23 cellular contexts compared by ENCODE assay signal in the genomic region with DNA sequence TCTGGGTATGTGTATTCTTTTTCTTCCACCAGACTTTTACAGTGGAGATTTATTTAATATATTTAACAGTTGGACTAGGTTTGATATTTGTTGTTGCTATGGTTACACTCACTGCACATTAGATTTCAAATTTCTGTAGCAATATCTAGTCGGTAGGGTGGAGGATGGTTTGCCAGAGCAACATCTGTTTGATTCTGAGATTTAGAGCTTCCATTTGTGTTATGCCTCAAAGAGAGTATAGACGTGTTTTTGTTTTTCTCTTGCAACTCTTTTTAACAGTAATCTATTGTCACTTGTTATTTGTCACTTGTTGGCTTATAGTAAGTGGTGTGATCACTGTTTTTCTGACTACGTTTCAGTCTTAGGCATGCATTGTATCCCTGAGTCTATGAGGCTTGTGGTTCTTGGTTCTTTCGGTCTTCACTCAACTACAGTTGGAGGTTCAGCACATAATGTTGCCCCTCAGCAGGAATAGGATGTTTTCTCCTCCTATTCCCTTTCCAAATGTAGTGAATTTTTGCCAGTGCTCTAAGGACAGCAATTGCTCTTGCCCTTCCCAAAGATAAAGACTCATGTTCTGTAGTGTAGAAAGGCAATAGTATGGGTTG.
"Had no signal": no experiment of that assay in that cellular context is flagged by ENCODE, and none has a peak within 500 bp of the region (broad histone marks: within the 10 kb centered on the region; RNA-seq: fewer than 3 reads in every experiment).

No MANE protein-coding gene starts in this region.

- DNase-seq: effector memory CD4-positive, alpha-beta T cell; immature natural killer cell; kidney; left colon; left ventricle myocardium superior; mesendoderm; mucosa of descending colon; naive thymus-derived CD8-positive, alpha-beta T cell; posterior cingulate gyrus; sigmoid colon; stimulated activated CD4-positive, alpha-beta T cell treated with anti-CD3 and anti-CD28 coated beads, Interleukin-2, amount 100 ng/mL, for 24 hours; stimulated activated CD4-positive, alpha-beta T cell treated with anti-CD3 and anti-CD28 coated beads, Interleukin-4, amount 100 ng/mL, for 4 hours; stimulated activated naive B cell treated with anti-CD40 and anti-IgM and Interleukin-4, amounts not matched to agents 10 μg/mL and 1 μg/mL and 100 μg/mL, for 72 hours; stimulated activated naive CD8-positive, alpha-beta T cell treated with anti-CD3 and anti-CD28 coated beads, Interleukin-15, amount 100 ng/mL, for 72 hours; thyroid gland; upper lobe of right lung had no signal

- ATAC-seq: gastroesophageal sphincter; left colon; left ventricle myocardium superior; mucosa of descending colon; naive thymus-derived CD8-positive, alpha-beta T cell; stimulated activated naive B cell treated with anti-CD40 and anti-IgM and Interleukin-4, amounts not matched to agents 10 μg/mL and 1 μg/mL and 100 μg/mL, for 72 hours; stimulated activated naive CD8-positive, alpha-beta T cell treated with anti-CD3 and anti-CD28 coated beads, Interleukin-15, amount 100 ng/mL, for 72 hours; upper lobe of right lung had no signal

- H3K27ac ChIP-seq: coronary artery, gastroesophageal sphincter, neutrophil, right atrium auricular region, sigmoid colon, skin epidermis, thyroid gland, upper lobe of right lung, vagina had no signal

- H3K4me1 ChIP-seq: gastroesophageal sphincter, right atrium auricular region, sigmoid colon, thyroid gland, upper lobe of right lung, vagina had no signal

- H3K27me3 ChIP-seq: gastroesophageal sphincter, neutrophil, right atrium auricular region, sigmoid colon, thyroid gland, upper lobe of right lung, vagina had no signal

- H3K9me3 ChIP-seq: gastroesophageal sphincter, neutrophil, right atrium auricular region, sigmoid colon, thyroid gland, upper lobe of right lung, vagina had no signal

- H3K4me3 ChIP-seq: coronary artery, gastroesophageal sphincter, lung, mucosa of descending colon, right atrium auricular region, sigmoid colon, skin epidermis, thyroid gland, upper lobe of right lung, vagina had no signal

- H3K36me3 ChIP-seq: gastroesophageal sphincter, neutrophil, right atrium auricular region, sigmoid colon, thyroid gland, upper lobe of right lung, vagina had no signal
